Comparison of ENCODE assay signal across 1 cellular context in the genomic region with DNA sequence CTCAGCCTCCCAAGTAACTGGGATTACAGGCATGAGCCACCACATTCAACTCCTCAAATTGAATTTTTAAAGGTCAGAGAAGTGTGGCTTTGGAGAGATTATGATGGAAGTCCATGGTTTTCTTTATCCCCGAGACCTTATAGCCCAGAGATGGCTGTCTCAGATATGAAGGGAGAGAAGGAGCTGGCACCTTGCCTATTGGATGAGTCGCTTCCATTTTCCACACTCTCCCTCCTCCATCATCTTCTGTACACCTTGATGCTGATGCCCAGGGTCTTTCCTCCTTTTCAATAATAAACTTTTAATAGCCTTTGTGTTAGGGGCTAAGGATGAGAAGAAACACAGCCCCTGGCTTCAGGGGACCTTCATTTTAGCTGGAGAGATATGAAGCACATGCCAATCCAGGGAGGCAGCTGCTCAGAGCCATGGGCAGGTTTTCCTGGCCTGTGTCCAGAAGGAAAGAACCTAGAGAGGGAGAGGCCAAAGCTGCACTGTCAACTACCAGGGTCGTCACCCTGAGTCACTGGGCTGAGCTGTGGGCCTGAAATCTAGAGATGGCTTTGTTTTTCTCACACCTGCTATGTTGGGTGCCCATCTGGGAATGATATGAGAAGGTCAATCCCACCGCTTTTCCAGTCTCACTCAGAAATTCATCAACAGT.
TF ChIP-seq lines count a peak whose summit lies in the region.

No MANE protein-coding gene starts in this region.

TF ChIP-seq in IMR-90, 13 proteins besides CTCF, POLR2A, EP300 and RAD21 (continued from another document):
- TF ChIP-seq, protein P1, sequence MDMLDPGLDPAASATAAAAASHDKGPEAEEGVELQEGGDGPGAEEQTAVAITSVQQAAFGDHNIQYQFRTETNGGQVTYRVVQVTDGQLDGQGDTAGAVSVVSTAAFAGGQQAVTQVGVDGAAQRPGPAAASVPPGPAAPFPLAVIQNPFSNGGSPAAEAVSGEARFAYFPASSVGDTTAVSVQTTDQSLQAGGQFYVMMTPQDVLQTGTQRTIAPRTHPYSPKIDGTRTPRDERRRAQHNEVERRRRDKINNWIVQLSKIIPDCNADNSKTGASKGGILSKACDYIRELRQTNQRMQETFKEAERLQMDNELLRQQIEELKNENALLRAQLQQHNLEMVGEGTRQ (IDR thresholded peaks at IDR 0.05; ENCODE audit: low read depth, low read length) = no peak
- no peak for TF ChIP-seq NFE2L2 (IDR thresholded peaks at IDR 0.05; ENCODE audit: low read depth, low read length)
